ENCODE assay signal across 1 cellular context in the genomic region with DNA sequence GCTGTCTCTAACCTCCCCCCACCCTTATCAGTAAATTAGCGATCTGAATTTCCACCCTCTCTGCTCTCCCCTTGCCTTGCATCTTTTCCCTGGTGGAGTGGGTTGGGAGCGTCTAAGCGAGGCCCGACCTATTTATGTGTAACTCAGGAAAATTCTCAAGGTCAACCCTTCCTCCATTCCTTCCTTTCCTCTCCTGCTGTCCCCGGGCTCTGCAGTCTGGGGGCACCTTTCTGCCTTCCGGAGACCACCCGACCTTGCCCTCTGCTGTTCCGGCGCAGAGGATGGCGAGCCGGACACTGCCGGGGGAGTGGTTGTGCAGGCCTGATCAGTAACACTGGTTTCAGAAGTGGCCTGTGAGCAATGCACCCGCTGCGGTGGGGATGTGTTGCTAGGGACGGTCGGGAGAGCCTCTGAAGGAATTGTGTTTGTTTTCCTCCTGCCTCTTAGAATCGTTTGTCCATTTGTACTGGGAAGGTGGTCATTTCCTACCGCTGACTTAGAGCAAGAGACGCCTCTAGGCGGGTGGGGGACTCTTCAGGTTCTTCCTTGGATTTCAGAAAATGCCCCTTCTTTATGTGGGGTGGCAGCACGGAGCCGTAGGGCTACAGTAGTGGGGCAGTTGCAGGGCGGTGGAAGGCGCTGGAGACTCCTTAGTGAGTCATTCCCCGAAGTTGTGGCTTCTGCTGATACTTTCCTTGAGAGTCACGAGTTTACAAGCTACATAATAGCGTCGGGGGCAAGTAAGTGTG.
TF ChIP-seq lines count a peak whose summit lies in the region.

No MANE protein-coding gene starts in this region.

TF ChIP-seq in HEK293, 187 proteins besides CTCF, POLR2A, EP300 and RAD21 (continued from another document and continues in another):
- TF ChIP-seq BCL6B (tag by site-specific recombination; IDR thresholded peaks at IDR 0.05) (no peak; the same call in none of the 2 replicates), YY1 (tag by site-specific recombination; IDR thresholded peaks at IDR 0.05) (no peak), ZNF654 (tag by site-specific recombination; IDR thresholded peaks at IDR 0.05; ENCODE audit: low read depth) (no peak), OVOL3 (tag by site-specific recombination; IDR thresholded peaks at IDR 0.05) (no peak), ZNF677 (tag by site-specific recombination; IDR thresholded peaks at IDR 0.05) (no peak), EGR2 (tag by site-specific recombination; IDR thresholded peaks at IDR 0.05; ENCODE audit: low read depth) (no peak), WT1 (tag by site-specific recombination; IDR thresholded peaks at IDR 0.05) (peak; percentile 66), YY2 (tag by site-specific recombination; IDR thresholded peaks at IDR 0.05) (no peak), TSHZ1 (tag by site-specific recombination; IDR thresholded peaks at IDR 0.05; ENCODE audit: borderline replicate concordance) (no peak), ZBTB48 (tag by site-specific recombination; IDR thresholded peaks at IDR 0.05) (no peak; the same call in 1 of the 2 replicates), ZFP37 (tag by site-specific recombination; IDR thresholded peaks at IDR 0.05) (peak; percentile 16; the same call in 1 of the 2 replicates), ZEB2 (tag by site-specific recombination; IDR thresholded peaks at IDR 0.05) (no peak), ZNF585B (tag by site-specific recombination; IDR thresholded peaks at IDR 0.05) (no peak), ZBTB20 (tag by site-specific recombination; IDR thresholded peaks at IDR 0.05) (peak; percentile 59; the same call in 1 of the 2 replicates), GLIS2 (tag by site-specific recombination; IDR thresholded peaks at IDR 0.05) (peak; percentile 12), BCL11B (tag by site-specific recombination; IDR thresholded peaks at IDR 0.05; ENCODE audit: low read depth) (no peak), ZNF561 (tag by site-specific recombination; IDR thresholded peaks at IDR 0.05; ENCODE audit: borderline replicate concordance) (peak; percentile 21; the same call in 1 of the 2 replicates), ZNF169 (tag by site-specific recombination; IDR thresholded peaks at IDR 0.05) (no peak), ZSCAN23 (tag by site-specific recombination; IDR thresholded peaks at IDR 0.05) (no peak), ZSCAN30 (tag by site-specific recombination; IDR thresholded peaks at IDR 0.05) (no peak), ZNF843 (tag by site-specific recombination; IDR thresholded peaks at IDR 0.05) (no peak), REPIN1 (tag by site-specific recombination; IDR thresholded peaks at IDR 0.05; ENCODE audit: low read depth) (no peak), IKZF3 (tag by site-specific recombination; IDR thresholded peaks at IDR 0.05) (peak; percentile 50), SCRT2 (tag by site-specific recombination; IDR thresholded peaks at IDR 0.05) (peak; percentile 19; the same call in 1 of the 2 replicates), HOXC10 (CRISPR knock-in tag; IDR thresholded peaks at IDR 0.05) (no peak), ZNF138 (tag by site-specific recombination; IDR thresholded peaks at IDR 0.05; ENCODE audit: borderline replicate concordance) (no peak), GFI1B (tag by site-specific recombination; IDR thresholded peaks at IDR 0.05) (no peak), ZNF560 (tag by site-specific recombination; IDR thresholded peaks at IDR 0.05; ENCODE audit: borderline replicate concordance) (no peak), ZFP41 (tag by site-specific recombination; IDR thresholded peaks at IDR 0.05; ENCODE audit: borderline replicate concordance) (no peak), ZNF571 (tag by site-specific recombination; IDR thresholded peaks at IDR 0.05) (no peak), ZBTB44 (tag by site-specific recombination; IDR thresholded peaks at IDR 0.05) (no peak)
- TF ChIP-seq, protein P1, sequence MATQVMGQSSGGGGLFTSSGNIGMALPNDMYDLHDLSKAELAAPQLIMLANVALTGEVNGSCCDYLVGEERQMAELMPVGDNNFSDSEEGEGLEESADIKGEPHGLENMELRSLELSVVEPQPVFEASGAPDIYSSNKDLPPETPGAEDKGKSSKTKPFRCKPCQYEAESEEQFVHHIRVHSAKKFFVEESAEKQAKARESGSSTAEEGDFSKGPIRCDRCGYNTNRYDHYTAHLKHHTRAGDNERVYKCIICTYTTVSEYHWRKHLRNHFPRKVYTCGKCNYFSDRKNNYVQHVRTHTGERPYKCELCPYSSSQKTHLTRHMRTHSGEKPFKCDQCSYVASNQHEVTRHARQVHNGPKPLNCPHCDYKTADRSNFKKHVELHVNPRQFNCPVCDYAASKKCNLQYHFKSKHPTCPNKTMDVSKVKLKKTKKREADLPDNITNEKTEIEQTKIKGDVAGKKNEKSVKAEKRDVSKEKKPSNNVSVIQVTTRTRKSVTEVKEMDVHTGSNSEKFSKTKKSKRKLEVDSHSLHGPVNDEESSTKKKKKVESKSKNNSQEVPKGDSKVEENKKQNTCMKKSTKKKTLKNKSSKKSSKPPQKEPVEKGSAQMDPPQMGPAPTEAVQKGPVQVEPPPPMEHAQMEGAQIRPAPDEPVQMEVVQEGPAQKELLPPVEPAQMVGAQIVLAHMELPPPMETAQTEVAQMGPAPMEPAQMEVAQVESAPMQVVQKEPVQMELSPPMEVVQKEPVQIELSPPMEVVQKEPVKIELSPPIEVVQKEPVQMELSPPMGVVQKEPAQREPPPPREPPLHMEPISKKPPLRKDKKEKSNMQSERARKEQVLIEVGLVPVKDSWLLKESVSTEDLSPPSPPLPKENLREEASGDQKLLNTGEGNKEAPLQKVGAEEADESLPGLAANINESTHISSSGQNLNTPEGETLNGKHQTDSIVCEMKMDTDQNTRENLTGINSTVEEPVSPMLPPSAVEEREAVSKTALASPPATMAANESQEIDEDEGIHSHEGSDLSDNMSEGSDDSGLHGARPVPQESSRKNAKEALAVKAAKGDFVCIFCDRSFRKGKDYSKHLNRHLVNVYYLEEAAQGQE (tag by site-specific recombination; IDR thresholded peaks at IDR 0.05) = no peak
- TF ChIP-seq, protein P2, sequence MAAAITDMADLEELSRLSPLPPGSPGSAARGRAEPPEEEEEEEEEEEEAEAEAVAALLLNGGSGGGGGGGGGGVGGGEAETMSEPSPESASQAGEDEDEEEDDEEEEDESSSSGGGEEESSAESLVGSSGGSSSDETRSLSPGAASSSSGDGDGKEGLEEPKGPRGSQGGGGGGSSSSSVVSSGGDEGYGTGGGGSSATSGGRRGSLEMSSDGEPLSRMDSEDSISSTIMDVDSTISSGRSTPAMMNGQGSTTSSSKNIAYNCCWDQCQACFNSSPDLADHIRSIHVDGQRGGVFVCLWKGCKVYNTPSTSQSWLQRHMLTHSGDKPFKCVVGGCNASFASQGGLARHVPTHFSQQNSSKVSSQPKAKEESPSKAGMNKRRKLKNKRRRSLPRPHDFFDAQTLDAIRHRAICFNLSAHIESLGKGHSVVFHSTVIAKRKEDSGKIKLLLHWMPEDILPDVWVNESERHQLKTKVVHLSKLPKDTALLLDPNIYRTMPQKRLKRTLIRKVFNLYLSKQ (tag by site-specific recombination; IDR thresholded peaks at IDR 0.05; ENCODE audit: borderline replicate concordance) = no peak
- TF ChIP-seq, protein P3, sequence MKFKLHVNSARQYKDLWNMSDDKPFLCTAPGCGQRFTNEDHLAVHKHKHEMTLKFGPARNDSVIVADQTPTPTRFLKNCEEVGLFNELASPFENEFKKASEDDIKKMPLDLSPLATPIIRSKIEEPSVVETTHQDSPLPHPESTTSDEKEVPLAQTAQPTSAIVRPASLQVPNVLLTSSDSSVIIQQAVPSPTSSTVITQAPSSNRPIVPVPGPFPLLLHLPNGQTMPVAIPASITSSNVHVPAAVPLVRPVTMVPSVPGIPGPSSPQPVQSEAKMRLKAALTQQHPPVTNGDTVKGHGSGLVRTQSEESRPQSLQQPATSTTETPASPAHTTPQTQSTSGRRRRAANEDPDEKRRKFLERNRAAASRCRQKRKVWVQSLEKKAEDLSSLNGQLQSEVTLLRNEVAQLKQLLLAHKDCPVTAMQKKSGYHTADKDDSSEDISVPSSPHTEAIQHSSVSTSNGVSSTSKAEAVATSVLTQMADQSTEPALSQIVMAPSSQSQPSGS (tag by site-specific recombination; IDR thresholded peaks at IDR 0.05; ENCODE audit: low read depth) = no peak
- TF ChIP-seq, protein P4, sequence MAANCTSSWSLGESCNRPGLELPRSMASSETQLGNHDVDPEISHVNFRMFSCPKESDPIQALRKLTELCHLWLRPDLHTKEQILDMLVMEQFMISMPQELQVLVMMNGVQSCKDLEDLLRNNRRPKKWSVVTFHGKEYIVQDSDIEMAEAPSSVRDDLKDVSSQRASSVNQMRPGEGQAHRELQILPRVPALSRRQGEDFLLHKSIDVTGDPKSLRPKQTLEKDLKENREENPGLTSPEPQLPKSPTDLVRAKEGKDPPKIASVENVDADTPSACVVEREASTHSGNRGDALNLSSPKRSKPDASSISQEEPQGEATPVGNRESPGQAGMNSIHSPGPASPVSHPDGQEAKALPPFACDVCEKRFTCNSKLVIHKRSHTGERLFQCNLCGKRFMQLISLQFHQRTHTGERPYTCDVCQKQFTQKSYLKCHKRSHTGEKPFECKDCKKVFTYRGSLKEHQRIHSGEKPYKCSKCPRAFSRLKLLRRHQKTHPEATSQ (tag by site-specific recombination; IDR thresholded peaks at IDR 0.05) = no peak
- TF ChIP-seq, protein P5, sequence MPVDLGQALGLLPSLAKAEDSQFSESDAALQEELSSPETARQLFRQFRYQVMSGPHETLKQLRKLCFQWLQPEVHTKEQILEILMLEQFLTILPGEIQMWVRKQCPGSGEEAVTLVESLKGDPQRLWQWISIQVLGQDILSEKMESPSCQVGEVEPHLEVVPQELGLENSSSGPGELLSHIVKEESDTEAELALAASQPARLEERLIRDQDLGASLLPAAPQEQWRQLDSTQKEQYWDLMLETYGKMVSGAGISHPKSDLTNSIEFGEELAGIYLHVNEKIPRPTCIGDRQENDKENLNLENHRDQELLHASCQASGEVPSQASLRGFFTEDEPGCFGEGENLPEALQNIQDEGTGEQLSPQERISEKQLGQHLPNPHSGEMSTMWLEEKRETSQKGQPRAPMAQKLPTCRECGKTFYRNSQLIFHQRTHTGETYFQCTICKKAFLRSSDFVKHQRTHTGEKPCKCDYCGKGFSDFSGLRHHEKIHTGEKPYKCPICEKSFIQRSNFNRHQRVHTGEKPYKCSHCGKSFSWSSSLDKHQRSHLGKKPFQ (tag by site-specific recombination; IDR thresholded peaks at IDR 0.05) = no peak
- TF ChIP-seq, protein P6, sequence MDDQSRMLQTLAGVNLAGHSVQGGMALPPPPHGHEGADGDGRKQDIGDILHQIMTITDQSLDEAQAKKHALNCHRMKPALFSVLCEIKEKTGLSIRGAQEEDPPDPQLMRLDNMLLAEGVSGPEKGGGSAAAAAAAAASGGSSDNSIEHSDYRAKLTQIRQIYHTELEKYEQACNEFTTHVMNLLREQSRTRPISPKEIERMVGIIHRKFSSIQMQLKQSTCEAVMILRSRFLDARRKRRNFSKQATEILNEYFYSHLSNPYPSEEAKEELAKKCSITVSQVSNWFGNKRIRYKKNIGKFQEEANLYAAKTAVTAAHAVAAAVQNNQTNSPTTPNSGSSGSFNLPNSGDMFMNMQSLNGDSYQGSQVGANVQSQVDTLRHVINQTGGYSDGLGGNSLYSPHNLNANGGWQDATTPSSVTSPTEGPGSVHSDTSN (CRISPR knock-in tag; IDR thresholded peaks at IDR 0.05) = no peak
- TF ChIP-seq, protein P7, sequence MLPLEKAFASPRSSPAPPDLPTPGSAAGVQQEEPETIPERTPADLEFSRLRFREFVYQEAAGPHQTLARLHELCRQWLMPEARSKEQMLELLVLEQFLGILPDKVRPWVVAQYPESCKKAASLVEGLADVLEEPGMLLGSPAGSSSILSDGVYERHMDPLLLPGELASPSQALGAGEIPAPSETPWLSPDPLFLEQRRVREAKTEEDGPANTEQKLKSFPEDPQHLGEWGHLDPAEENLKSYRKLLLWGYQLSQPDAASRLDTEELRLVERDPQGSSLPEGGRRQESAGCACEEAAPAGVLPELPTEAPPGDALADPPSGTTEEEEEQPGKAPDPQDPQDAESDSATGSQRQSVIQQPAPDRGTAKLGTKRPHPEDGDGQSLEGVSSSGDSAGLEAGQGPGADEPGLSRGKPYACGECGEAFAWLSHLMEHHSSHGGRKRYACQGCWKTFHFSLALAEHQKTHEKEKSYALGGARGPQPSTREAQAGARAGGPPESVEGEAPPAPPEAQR (tag by site-specific recombination; IDR thresholded peaks at IDR 0.05) = no peak
